In the genomic region with DNA sequence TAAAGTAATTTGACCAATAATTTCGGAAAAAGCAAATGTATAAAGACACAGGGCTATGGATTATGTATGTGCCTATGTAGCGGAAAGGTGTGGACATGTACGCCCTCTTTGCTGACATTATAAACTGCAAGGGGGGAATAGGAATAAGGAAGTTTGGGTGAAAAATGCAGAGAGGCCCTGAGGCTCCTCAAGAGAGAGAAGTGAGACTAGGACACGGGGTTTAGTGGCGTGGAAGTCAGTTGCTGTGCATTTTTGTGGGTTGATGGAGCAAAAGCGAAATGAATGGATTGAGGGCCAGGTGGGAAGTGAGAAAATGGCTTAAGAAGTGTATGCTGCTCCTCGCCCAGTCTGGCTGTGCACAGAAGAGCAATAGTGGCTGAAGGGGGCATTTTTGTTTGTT, we compare ENCODE assay signal across 14 cellular contexts.
DNase-seq lines count a peak whose midpoint lies in the region; ATAC-seq and TF ChIP-seq lines count a peak whose summit lies in the region.
"Had no signal": no experiment of that assay in that cellular context is flagged by ENCODE, and none has a peak within 500 bp of the region (broad histone marks: within the 10 kb centered on the region; RNA-seq: fewer than 3 reads in every experiment).

No MANE protein-coding gene starts in this region.

- H3K4me1 Mint-ChIP-seq in immature natural killer cell, result peaks cover 17 to 22% of the 10 kb centered on the region in 2 donors

- no peaks in the 10 kb centered on the region for H3K9me3 Mint-ChIP-seq in immature natural killer cell

- no peak for DNase-seq in heart left ventricle
- no peak for DNase-seq in right atrium auricular region (ENCODE audit: low spot score)
- DNase-seq in PC-3, result no peak
- DNase-seq in immature natural killer cell, result no peak
- no peak for DNase-seq in upper lobe of left lung
- no peak for DNase-seq in NCI-H345 treated with DMSO at 0.1 percent for 48 hours (lab: John Stamatoyannopoulos, UW; ENCODE audit: unreplicated experiment)
- DNase-seq in OCI-M2 (lab: John Stamatoyannopoulos, UW; ENCODE audit: unreplicated experiment), result no peak
- DNase-seq: activated CD8-positive, alpha-beta memory T cell treated with anti-CD3 and anti-CD28 coated beads, Interleukin-2, amount 10 ng/mL, durations not matched to agents 7 days and 5 days; EL; NCI-H187; NK-92 treated with Interleukin-12 subunit alpha and Interleukin-12 subunit beta, amount 100 ng/mL, for 24 hours had no signal

- peak overlapping the region; percentile 64 for H3K4me2 ChIP-seq in PC-3 (ENCODE audit: low read length)

- H4K20me1 ChIP-seq in PC-3 (ENCODE audit: low read length), result no peaks in the 10 kb centered on the region

- H2AFZ ChIP-seq in PC-3 (ENCODE audit: low read length), result no peak overlapping the region

- no peaks in the 10 kb centered on the region for H3K27me3 ChIP-seq in heart left ventricle
- H3K27me3 ChIP-seq in right atrium auricular region, result no peaks in the 10 kb centered on the region
- H3K27me3 ChIP-seq in PC-3 (ENCODE audit: low read length), result no peaks in the 10 kb centered on the region
- no peaks in the 10 kb centered on the region for H3K27me3 ChIP-seq in upper lobe of left lung
- H3K27me3 ChIP-seq: suprapubic skin had no signal

- H3K27me3 Mint-ChIP-seq in immature natural killer cell (ENCODE audit: low read depth in 3 of 3), result no peaks in the 10 kb centered on the region
- H3K27me3 Mint-ChIP-seq: activated CD8-positive, alpha-beta memory T cell treated with anti-CD3 and anti-CD28 coated beads, Interleukin-2, amount 10 ng/mL, durations not matched to agents 7 days and 5 days had no signal

- peak overlapping the region; percentile 40 for H3K9ac ChIP-seq in PC-3 (ENCODE audit: low read length)

- WGBS in heart left ventricle, 4 donors, result 90 to 92% (median 91%) methylated on average over 7 of the region's 7 CpGs
- 54 to 59% methylated on average over 7 of the region's 7 CpGs for WGBS in upper lobe of left lung, 2 donors

- H3K4me3 ChIP-seq in heart left ventricle (no peak overlapping the region), right atrium auricular region (no peak overlapping the region), PC-3 (ENCODE audit: low read length) (no peak overlapping the region), upper lobe of left lung (no peak overlapping the region)
- H3K4me3 ChIP-seq: lung, suprapubic skin had no signal

- H3K27ac ChIP-seq in heart left ventricle (peak overlapping the region in 1 of 12 donors; percentile 17), right atrium auricular region (no peak overlapping the region), PC-3 (ENCODE audit: low read length) (peak overlapping the region; percentile 82), upper lobe of left lung (peak overlapping the region in 3 of 4 donors; percentile 66 to 70 (median 69))
- H3K27ac ChIP-seq: suprapubic skin had no signal

- POLR2A ChIA-PET in PC-3 (lab: Charles Lee; ENCODE audit: unreplicated experiment), result interaction anchor here (0.5 to 0.7 kb wide), 3 partner anchors 60 to 391 kb away, joined by 4 to 5 read pairs (median 4); no protein-coding TSS in a partner anchor

- no peaks in the 10 kb centered on the region for H3K79me2 ChIP-seq in PC-3 (ENCODE audit: low read length)

- TF ChIP-seq CTCF in heart left ventricle (IDR thresholded peaks at IDR 0.05) (no peak), right atrium auricular region (IDR thresholded peaks at IDR 0.05) (no peak), PC-3 (conservative IDR thresholded peaks at IDR 0.05; ENCODE audit: low read depth, low read length) (no peak), upper lobe of left lung (IDR thresholded peaks at IDR 0.05) (no peak)

- H3F3A ChIP-seq in PC-3 (ENCODE audit: low read length, unreplicated experiment), result no peaks in the 10 kb centered on the region

- H3K36me3 ChIP-seq in heart left ventricle (no peaks in the 10 kb centered on the region), right atrium auricular region (no peaks in the 10 kb centered on the region), PC-3 (ENCODE audit: low read depth, low read length) (no peaks in the 10 kb centered on the region; the same call in none of the 2 replicates), upper lobe of left lung (no peaks in the 10 kb centered on the region)

- peak overlapping the region in 4 of 6 donors; percentile 13 to 54 (median 36) for H3K27ac Mint-ChIP-seq in immature natural killer cell
- H3K27ac Mint-ChIP-seq: activated CD8-positive, alpha-beta memory T cell treated with anti-CD3 and anti-CD28 coated beads, Interleukin-2, amount 10 ng/mL, durations not matched to agents 7 days and 5 days had no signal

- H3K36me3 Mint-ChIP-seq in immature natural killer cell, result no peaks in the 10 kb centered on the region
- H3K36me3 Mint-ChIP-seq: activated CD8-positive, alpha-beta memory T cell treated with anti-CD3 and anti-CD28 coated beads, Interleukin-2, amount 10 ng/mL, durations not matched to agents 7 days and 5 days had no signal

- CTCF ChIA-PET in PC-3 (lab: Charles Lee), result no interaction called here

- intact Hi-C loops in heart left ventricle (cut with DNase I) (loop anchor here in 9 of 10 donors (5.0 to 10.0 kb wide), 5 partner anchors 93 to 194 kb away; partner anchors contain the start of gene B3GNT7 (in 4 of the 9)), PC-3 (cut with micrococcal nuclease) (loop anchor here (5.0 kb wide), 1 partner anchor 197 kb away; no protein-coding TSS in a partner anchor)

- TF ChIP-seq EP300 in upper lobe of left lung (IDR thresholded peaks at IDR 0.05), result no peak

- H3K9me3 ChIP-seq in heart left ventricle (no peaks in the 10 kb centered on the region), right atrium auricular region (no peaks in the 10 kb centered on the region), PC-3 (ENCODE audit: low read length) (no peaks in the 10 kb centered on the region), upper lobe of left lung (no peaks in the 10 kb centered on the region)
- H3K9me3 ChIP-seq: suprapubic skin had no signal

- no peaks in the 10 kb centered on the region for H3K9me2 ChIP-seq in PC-3 (replicated peaks; ENCODE audit: low read length)

- peaks cover 0 to 34% (median 5%) of the 10 kb centered on the region in 12 donors for H3K4me1 ChIP-seq in heart left ventricle
- peaks cover 0 to 9% of the 10 kb centered on the region in 2 donors for H3K4me1 ChIP-seq in right atrium auricular region
- peaks cover 32% of the 10 kb centered on the region for H3K4me1 ChIP-seq in PC-3 (ENCODE audit: insufficient read depth, low read length)
- peaks cover 17 to 35% (median 31%) of the 10 kb centered on the region in 4 donors for H3K4me1 ChIP-seq in upper lobe of left lung
- H3K4me1 ChIP-seq: suprapubic skin had no signal

- TF ChIP-seq POLR2A in heart left ventricle (IDR thresholded peaks at IDR 0.05) (no peak), upper lobe of left lung (IDR thresholded peaks at IDR 0.05) (no peak)

- BruUV-seq in PC-3 (replicated peaks; lab: Mats Ljungman, UMichigan), result no TSS peak

- peak in 3 of 4 donors; percentile 19 to 47 (median 25) for ATAC-seq in heart left ventricle
- ATAC-seq in PC-3, result no peak
- ATAC-seq in upper lobe of left lung (ENCODE audit: low FRiP score in 2 of 2), result peak; percentile 4 to 63
- ATAC-seq in GM21381 (IDR thresholded peaks at IDR 0.05; ENCODE audit: unreplicated experiment), result no peak
- ATAC-seq: activated CD8-positive, alpha-beta memory T cell treated with anti-CD3 and anti-CD28 coated beads, Interleukin-2, amount 10 ng/mL, durations not matched to agents 7 days and 5 days had no signal

- no peak overlapping the region for H3K4me3 Mint-ChIP-seq in immature natural killer cell
- H3K4me3 Mint-ChIP-seq: activated CD8-positive, alpha-beta memory T cell treated with anti-CD3 and anti-CD28 coated beads, Interleukin-2, amount 10 ng/mL, durations not matched to agents 7 days and 5 days had no signal

Comparison
In these comparisons a context has a peak if more than half of its experiments do, and no peak if none do; other contexts are left out.
1. ATAC-seq: peak in heart left ventricle (3 of 4) and upper lobe of left lung (2 of 2); none in PC-3 (single experiment) and GM21381 (single experiment).
2. H3K27ac ChIP-seq: peak in PC-3 (single experiment) and upper lobe of left lung (3 of 4); none in right atrium auricular region (0 of 2).